8 cellular contexts compared by ENCODE assay signal in genomic region chr17:80034977-80035686, GRCh38. TPM values are rescaled to one million over a fixed set of nuclear protein-coding genes. Genes with fewer than 3 reads are reported as not detected.
DNase-seq lines count a peak whose midpoint lies in the region; ATAC-seq and TF ChIP-seq lines count a peak whose summit lies in the region.

No MANE protein-coding gene starts in this region.

- H3K27me3 ChIP-seq in ectodermal cell (ENCODE audit: control insufficient read depth, insufficient read depth, low read length, poor library complexity, severe bottlenecking) = peaks cover 10% of the 10 kb centered on the region
- peaks cover 21% of the 10 kb centered on the region for H3K27me3 ChIP-seq in mononuclear cell (ENCODE audit: insufficient read depth, low read length)
- no peaks in the 10 kb centered on the region for H3K27me3 ChIP-seq in testis

- DNase-seq in EH (ENCODE audit: low read depth) (peak; percentile 53), testis (no peak), NCI-H226 (no peak)
- peak; percentile 40 for DNase-seq in activated CD4-positive, alpha-beta T cell treated with anti-CD3 and anti-CD28 coated beads for 48 hours

- no peak for TF ChIP-seq POLR2A in testis (IDR thresholded peaks at IDR 0.05)

- intact Hi-C loops in testis (cut with DNase I; ENCODE audit: low total_unique reads) = no loop called here

- H3K4me1 ChIP-seq in ectodermal cell (ENCODE audit: control insufficient read depth, insufficient read depth, low read length) (peaks cover 9% of the 10 kb centered on the region), mononuclear cell (ENCODE audit: insufficient read depth, low read length) (peaks cover 17% of the 10 kb centered on the region), testis (peaks cover 3% of the 10 kb centered on the region)

- peak overlapping the region; percentile 93 for H3K4me3 ChIP-seq in ectodermal cell (ENCODE audit: insufficient read depth, low read depth, low read length)
- H3K4me3 ChIP-seq in mononuclear cell (ENCODE audit: low read length) = peak overlapping the region; percentile 33
- H3K4me3 ChIP-seq in testis = peak overlapping the region; percentile 73 to 90

- 1% methylated on average over 50 of the region's 50 CpGs for WGBS in ectodermal cell, 2 experiments
- WGBS in testis, 2 donors = 0 to 1% methylated on average over 11 to 45 of the region's 50 CpGs

- no peaks in the 10 kb centered on the region for H3K9me3 ChIP-seq in ectodermal cell (ENCODE audit: control insufficient read depth, low read length)
- no peaks in the 10 kb centered on the region for H3K9me3 ChIP-seq in mononuclear cell (ENCODE audit: low read depth, low read length)
- H3K9me3 ChIP-seq in testis = no peaks in the 10 kb centered on the region

- no peak overlapping the region for H3K27ac ChIP-seq in ectodermal cell (ENCODE audit: insufficient read depth, low read depth, low read length, poor library complexity, severe bottlenecking)
- peak overlapping the region; percentile 72 to 85 for H3K27ac ChIP-seq in testis

- ATAC-seq in HG03159 (IDR thresholded peaks at IDR 0.05; ENCODE audit: unreplicated experiment) = peak; percentile 29
- no peak for ATAC-seq in GM21515 (IDR thresholded peaks at IDR 0.05; ENCODE audit: unreplicated experiment)

- H3K36me3 ChIP-seq in ectodermal cell (ENCODE audit: control insufficient read depth, insufficient read depth, low read length) (no peaks in the 10 kb centered on the region), testis (ENCODE audit: low read depth, missing control alignments) (no peaks in the 10 kb centered on the region)

- TF ChIP-seq CTCF in testis (IDR thresholded peaks at IDR 0.05) = no peak

RNA-seq across cellular contexts. Expression of gene TBC1D16, which starts 0.5 kb away (rescaled TPM):
- polyA plus RNA-seq in ectodermal cell (2013, experiment 1 of 4) = 34.5 TPM
- 40.3 TPM for polyA plus RNA-seq in ectodermal cell (2013, experiment 2 of 4)
- 25.6 TPM for polyA plus RNA-seq in ectodermal cell (2013, experiment 3 of 4)
- polyA plus RNA-seq in ectodermal cell (2013, experiment 4 of 4) = 27.9 TPM
- 0.52 TPM for total RNA-seq in mononuclear cell
- total RNA-seq in testis = 10 to 100 TPM; 11.0 to 16.0 TPM
- 11.7 TPM for polyA plus RNA-seq in testis (ENCODE audit: insufficient read depth, low read depth, low replicate concordance)

RNA-seq across cellular contexts. Expression of gene CCDC40, which starts 1.3 kb away (rescaled TPM):
- 22.3 TPM for polyA plus RNA-seq in ectodermal cell (2013, experiment 1 of 4)
- polyA plus RNA-seq in ectodermal cell (2013, experiment 2 of 4) = 18.6 TPM
- 14.3 TPM for polyA plus RNA-seq in ectodermal cell (2013, experiment 3 of 4)
- 16.6 TPM for polyA plus RNA-seq in ectodermal cell (2013, experiment 4 of 4)
- total RNA-seq in mononuclear cell = 0.84 TPM
- 10 to 100 TPM; 26.7 to 43.6 TPM for total RNA-seq in testis
- 38.6 TPM for polyA plus RNA-seq in testis (ENCODE audit: insufficient read depth, low read depth, low replicate concordance)

Comparison
In these comparisons a context has a peak if more than half of its experiments do, and no peak if none do; other contexts are left out.
1. DNase-seq: peak in EH (single experiment) and activated CD4-positive, alpha-beta T cell treated with anti-CD3 and anti-CD28 coated beads for 48 hours (single experiment); none in testis (single experiment) and NCI-H226 (single experiment).
2. H3K4me3 ChIP-seq: peak in every context shown above with its lines; median percentile 93 in ectodermal cell; 82 in testis; 33 in mononuclear cell.
3. RNA of gene CCDC40, which starts 1.3 kb away (total RNA-seq): 26.7 to 43.6 TPM in testis; 0.84 TPM in mononuclear cell (single experiment); every median in the first group is over 10 times any median in the second.